In the genomic region with DNA sequence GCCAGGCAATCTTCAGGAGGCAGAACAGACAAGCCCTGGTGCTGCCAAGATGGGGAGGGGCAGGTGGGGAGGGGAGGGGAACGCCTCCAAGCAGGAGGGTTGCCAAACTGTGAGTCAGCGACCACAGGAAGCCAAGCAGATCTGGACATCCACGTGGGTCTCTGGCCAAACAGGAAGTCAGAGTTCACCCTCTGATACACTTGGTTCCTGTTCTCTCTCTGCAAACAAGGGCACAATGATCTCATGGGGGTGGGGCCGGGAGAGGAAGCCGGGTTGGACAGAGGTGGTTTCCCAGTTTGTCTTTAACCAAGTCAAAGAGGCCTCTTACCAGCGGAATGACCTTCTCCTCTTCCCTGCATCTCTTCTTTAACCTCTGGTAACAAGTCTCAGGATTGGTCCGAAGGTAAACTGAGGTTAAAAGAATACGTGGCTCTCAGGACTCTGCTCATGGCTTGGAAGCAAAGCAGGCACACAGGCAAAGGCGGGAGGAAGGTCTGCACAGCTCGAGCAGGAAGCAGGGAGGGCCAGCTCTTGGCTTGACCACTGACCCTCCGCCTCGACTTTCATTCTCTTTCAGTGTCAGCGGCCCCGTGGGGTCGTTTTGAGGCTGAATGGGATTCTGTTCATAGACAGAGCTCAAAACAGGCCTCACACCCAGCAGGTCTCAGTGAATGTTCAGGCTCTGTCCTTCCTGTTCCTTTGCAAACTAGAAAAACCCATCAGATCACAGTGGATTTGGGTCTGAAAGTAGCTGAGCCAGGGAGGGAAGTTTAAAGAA, we compare ENCODE assay signal across 8 cellular contexts. TPM values are rescaled to one million over a fixed set of nuclear protein-coding genes. Genes with fewer than 3 reads are reported as not detected.
DNase-seq lines count a peak whose midpoint lies in the region; ATAC-seq lines count a peak whose summit lies in the region.

No MANE protein-coding gene starts in this region.

- in situ Hi-C loops in KBM-7 (cut with MboI; ENCODE audit: low pct_unique_long_range_greater_than_20kb, low sequenced_read_pairs), result no loop called here

- H3K27ac ChIP-seq in skeletal muscle tissue (ENCODE audit: low read depth, low read length), result peak overlapping the region; percentile 99

- H3K4me1 ChIP-seq in iPS-15b (ENCODE audit: control insufficient read depth, insufficient read depth, low read length) (no peaks in the 10 kb centered on the region), skeletal muscle tissue (ENCODE audit: control insufficient read depth in 3 of 3, insufficient read depth in 3 of 3, low read length in 3 of 3) (peaks cover 52 to 70% (median 68%) of the 10 kb centered on the region in 3 donors)

- H3K36me3 ChIP-seq in iPS-15b (ENCODE audit: control insufficient read depth, insufficient read depth, low read length) (no peaks in the 10 kb centered on the region), skeletal muscle tissue (ENCODE audit: control insufficient read depth in 3 of 3, insufficient read depth in 3 of 3, low read length in 3 of 3) (peaks cover 10 to 24% (median 13%) of the 10 kb centered on the region in 3 donors)

- H3K27me3 ChIP-seq in iPS-15b (ENCODE audit: control insufficient read depth, insufficient read depth, low read length), result no peaks in the 10 kb centered on the region
- H3K27me3 ChIP-seq in skeletal muscle tissue (ENCODE audit: control insufficient read depth in 3 of 3, insufficient read depth in 3 of 3, low read length in 3 of 3), result no peaks in the 10 kb centered on the region

- H3K9me3 ChIP-seq in iPS-15b (ENCODE audit: control insufficient read depth, insufficient read depth, low read length), result no peaks in the 10 kb centered on the region
- no peaks in the 10 kb centered on the region for H3K9me3 ChIP-seq in skeletal muscle tissue (ENCODE audit: control insufficient read depth in 3 of 3, low read length in 3 of 3)

- H3K9ac ChIP-seq in iPS-15b (ENCODE audit: low read depth, low read length) (peak overlapping the region; percentile 1), skeletal muscle tissue (ENCODE audit: low read depth in 1 of 3, low read length in 3 of 3) (peak overlapping the region; percentile 48 to 86 (median 73))

- no peak overlapping the region for H3K4me3 ChIP-seq in iPS-15b (ENCODE audit: low read depth, low read length)
- peak overlapping the region; percentile 39 to 76 (median 44) for H3K4me3 ChIP-seq in skeletal muscle tissue (ENCODE audit: low read length in 3 of 3)

- peak; percentile 94 for ATAC-seq in GM21717 (IDR thresholded peaks at IDR 0.05; ENCODE audit: unreplicated experiment)

- DNase-seq in DMS53 treated with DMSO at 0.1 percent for 48 hours (lab: John Stamatoyannopoulos, UW; ENCODE audit: unreplicated experiment), result peak; percentile 96
- DNase-seq in KBM-7, result peak; percentile 97
- DNase-seq in T-helper 2 cell, result peak in 4 of 5 experiments; percentile 45 to 90 (median 61)
- peak; percentile 99 for DNase-seq in astrocyte of the hippocampus (ENCODE audit: low read depth, low spot score)
- no peak for DNase-seq in NCI-H2171 (lab: John Stamatoyannopoulos, UW)

RNA-seq across cellular contexts. Expression of a gene that starts 32.9 kb away (rescaled TPM):
- 11.5 TPM for total RNA-seq in skeletal muscle tissue

RNA-seq across cellular contexts. Expression of a gene that starts 35.4 kb away (rescaled TPM):
- total RNA-seq in skeletal muscle tissue, result 34.4 TPM

RNA-seq across cellular contexts. Expression of a gene that starts 49.2 kb away (rescaled TPM):
- total RNA-seq in skeletal muscle tissue, result not detected
